8 cellular contexts compared by ENCODE assay signal in genomic region chr10:60943372-60944158, GRCh38. TPM values are rescaled to one million over a fixed set of nuclear protein-coding genes. Genes with fewer than 3 reads are reported as not detected.
DNase-seq lines count a peak whose midpoint lies in the region; ATAC-seq, FAIRE-seq and TF ChIP-seq lines count a peak whose summit lies in the region.

No MANE protein-coding gene starts in this region.

- intact Hi-C loops in left ventricle myocardium superior (cut with micrococcal nuclease) (no loop called here), ovary (cut with DNase I) (loop anchor here in 1 of 4 donors (5.0 to 10.0 kb wide), 2 partner anchors 46 to 119 kb away; no protein-coding TSS in a partner anchor)

- POLR2A ChIA-PET in A549 (lab: Yijun Ruan, JAX), result interaction anchor here (0.5 to 1.6 kb wide), 12 partner anchors 9 to 1139 kb away, joined by 3 to 7 read pairs (median 4); partner anchors contain the start of gene CDK1

- peak overlapping the region; percentile 97 for H3K4me2 ChIP-seq in A549

- FAIRE-seq in A549 (lab: Jason Lieb, UNC), result no peak

- no peaks in the 10 kb centered on the region for H3K36me3 ChIP-seq in ovary

- TF ChIP-seq POLR2A in A549 (IDR thresholded peaks at IDR 0.05; ENCODE audit: low read length), result peak; percentile 69
- peak; percentile 18 for TF ChIP-seq POLR2A in ovary (IDR thresholded peaks at IDR 0.05)

- H3K9me3 ChIP-seq in A549 (no peaks in the 10 kb centered on the region), ovary (no peaks in the 10 kb centered on the region)

- CTCF ChIA-PET in A549 (lab: Yijun Ruan, JAX), result interaction anchor here (0.7 to 2.5 kb wide), 6 partner anchors 11 to 123 kb away, joined by 3 to 7 read pairs (median 4); no protein-coding TSS in a partner anchor

- ATAC-seq in A549 (peak; percentile 74 to 75), HG02973 (IDR thresholded peaks at IDR 0.05; ENCODE audit: unreplicated experiment) (peak; percentile 40), left ventricle myocardium superior (peak; percentile 63)

- TF ChIP-seq EP300 in A549 (IDR thresholded peaks at IDR 0.05) (no peak), ovary (IDR thresholded peaks at IDR 0.05) (no peak)

- TF ChIP-seq CTCF in A549 (IDR thresholded peaks at IDR 0.05) (no peak), GM12864 (IDR thresholded peaks at IDR 0.05; ENCODE audit: low read depth, low read length, missing control alignments) (no peak), ovary (IDR thresholded peaks at IDR 0.05) (no peak)

- DNase-seq in A549 (ENCODE audit: low read depth in 1 of 2, low spot score in 1 of 2) (peak; percentile 42 to 70), GM12864 (ENCODE audit: low read depth) (no peak), NCI-H82 (lab: John Stamatoyannopoulos, UW) (peak; percentile 82), left ventricle myocardium superior (peak; percentile 83), ovary (peak; percentile 72 to 86 (median 77)), dedifferentiated amniotic fluid mesenchymal stem cell (ENCODE audit: extremely low spot score) (no peak)

- peak overlapping the region; percentile 92 to 96 for H3K27ac ChIP-seq in A549
- H3K27ac ChIP-seq in angular gyrus (ENCODE audit: low read depth, low read length), result peak overlapping the region; percentile 98
- H3K27ac ChIP-seq in ovary, result peak overlapping the region; percentile 91 to 95

- H3K4me1 ChIP-seq in A549 (peaks cover 30% of the 10 kb centered on the region), ovary (ENCODE audit: insufficient read depth) (no peaks in the 10 kb centered on the region)

- TF ChIP-seq RAD21 in A549 (conservative IDR thresholded peaks at IDR 0.05 in 1 of 2, IDR thresholded peaks at IDR 0.05 in 1 of 2), result no peak; a peak in 1 of 5 replicates

- 3% methylated on average over 16 of the region's 60 CpGs for WGBS in A549 (ENCODE audit: missing lambda C conversion rate)
- WGBS in ovary, 3 donors, result 0 to 1% (median 1%) methylated on average over 47 to 60 of the region's 60 CpGs

- peak overlapping the region; percentile 63 for H3K4me3 ChIP-seq in A549
- peak overlapping the region; percentile 35 for H3K4me3 ChIP-seq in GM12864 (ENCODE audit: low read depth, low read length)
- peak overlapping the region; percentile 85 for H3K4me3 ChIP-seq in ovary

- no peaks in the 10 kb centered on the region for H3K27me3 ChIP-seq in ovary

TF ChIP-seq in A549, 52 proteins besides CTCF, POLR2A, EP300 and RAD21 (continues in another document):
- TF ChIP-seq ZNF302 (CRISPR knock-in tag; IDR thresholded peaks at IDR 0.05) (no peak), CEBPB (IDR thresholded peaks at IDR 0.05) (no peak), ZFP36 (IDR thresholded peaks at IDR 0.05; ENCODE audit: borderline replicate concordance, partially characterized antibody) (no peak), E2F6 (IDR thresholded peaks at IDR 0.05; ENCODE audit: borderline replicate concordance, low read depth) (no peak), POLR2AphosphoS2 (conservative IDR thresholded peaks at IDR 0.05; ENCODE audit: low read length) (no peak), GATA3 (IDR thresholded peaks at IDR 0.05; ENCODE audit: borderline replicate concordance) (no peak), USF2 (IDR thresholded peaks at IDR 0.05) (no peak), FOXS1 (CRISPR knock-in tag; IDR thresholded peaks at IDR 0.05) (no peak), JUNB (IDR thresholded peaks at IDR 0.05) (no peak), HES2 (IDR thresholded peaks at IDR 0.05) (no peak), JUN (IDR thresholded peaks at IDR 0.05) (peak in 1 of 2 experiments; percentile 38; a peak in 2 of 5 replicates), MYC (IDR thresholded peaks at IDR 0.05; ENCODE audit: borderline replicate concordance, low read length) (peak; percentile 83; the same call in 1 of the 2 replicates), RARB (CRISPR knock-in tag; IDR thresholded peaks at IDR 0.05) (no peak), MAX (IDR thresholded peaks at IDR 0.05) (peak; percentile 15), REST (IDR thresholded peaks at IDR 0.05) (no peak), ZSCAN20 (CRISPR knock-in tag; IDR thresholded peaks at IDR 0.05) (no peak), PBX3 (IDR thresholded peaks at IDR 0.05) (no peak), RNF2 (IDR thresholded peaks at IDR 0.05; ENCODE audit: borderline replicate concordance, low read depth) (no peak), PHF8 (IDR thresholded peaks at IDR 0.05; ENCODE audit: borderline replicate concordance, low read depth) (peak; percentile 43; the same call in 1 of the 2 replicates), NPAS2 (CRISPR knock-in tag; IDR thresholded peaks at IDR 0.05; ENCODE audit: borderline replicate concordance) (no peak), MAZ (IDR thresholded peaks at IDR 0.05; ENCODE audit: borderline replicate concordance, low read depth, low read length) (no peak; the same call in 1 of the 2 replicates), SREBF2 (IDR thresholded peaks at IDR 0.05) (no peak), TP53 (CRISPR knock-in tag; IDR thresholded peaks at IDR 0.05) (no peak), HOXA7 (CRISPR knock-in tag; IDR thresholded peaks at IDR 0.05) (no peak)

RNA-seq across cellular contexts. Expression of gene RHOBTB1, which starts 0.4 kb away (rescaled TPM):
- polyA plus RNA-seq in A549 (2011; rRNA removed), result 24.7 TPM in 2 replicates
- 4.3 and 4.9 TPM in 2 replicates for polyA plus RNA-seq in A549 (2012; cell fraction: cytosol; rRNA removed)
- polyA plus RNA-seq in A549 (2012; cell fraction: nucleus; rRNA removed), result 2.6 and 4.2 TPM in 2 replicates
- 5.3 to 6.6 TPM (median 5.7 TPM) in 3 replicates for polyA plus RNA-seq in A549 (2017; fragmentation: RNase III; extraction: RNeasy Plus Mini Kit Qiagen cat#74134 plus additional on column Dnase treatment)
- 19.1 and 23.7 TPM in 2 replicates for polyA minus RNA-seq in A549 (2011; rRNA and poly(A)+ RNA removed)
- total RNA-seq in left ventricle myocardium superior, result 13.5 TPM
- total RNA-seq in ovary, result 10 to 100 TPM in 4 of 7 donors, 1 to 10 TPM in 3; 5.6 to 23.9 (median 13.0) TPM
- polyA plus RNA-seq in ovary, result 10 to 100 TPM; 12.0 to 22.3 TPM

Comparison
In these comparisons a context has a peak if more than half of its experiments do, and no peak if none do; other contexts are left out.
1. DNase-seq: peak in A549 (2 of 2), NCI-H82 (single experiment), left ventricle myocardium superior (single experiment) and ovary (5 of 5); none in GM12864 (single experiment) and dedifferentiated amniotic fluid mesenchymal stem cell (single experiment).
2. H3K4me3 ChIP-seq: peak in every context shown above with its lines; median percentile 85 in ovary; 63 in A549; 35 in GM12864.
3. Peak in every context shown above with its lines, with median percentiles within 50 percentile points of each other: ATAC-seq and H3K27ac ChIP-seq.